Comparison of ENCODE assay signal across 11 cellular contexts in the genomic region with DNA sequence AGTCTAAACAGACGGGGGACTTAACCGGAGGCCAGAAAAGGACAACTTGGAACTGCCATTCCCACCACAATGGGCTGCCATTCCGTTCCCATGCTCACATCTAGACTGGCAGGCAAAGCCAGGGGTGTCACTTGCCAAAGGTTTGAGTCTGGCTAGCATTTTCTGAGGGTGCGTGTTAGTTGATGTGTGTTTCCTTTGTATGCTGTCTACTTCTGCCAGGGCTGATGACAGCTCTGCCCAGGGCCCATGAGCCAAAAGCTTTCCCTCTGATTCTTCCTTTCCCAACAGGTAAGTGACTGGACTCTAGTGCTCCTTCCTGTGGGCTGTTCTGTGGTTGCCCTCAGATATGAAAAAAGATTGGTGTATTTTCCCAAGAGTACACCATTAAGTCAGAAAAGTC.
A peak's percentile ranks its signal among the peaks of the same experiment; 100 is the strongest.
DNase-seq lines count a peak whose midpoint lies in the region; ATAC-seq and TF ChIP-seq lines count a peak whose summit lies in the region.
"Had no signal": no experiment of that assay in that cellular context is flagged by ENCODE, and none has a peak within 500 bp of the region (broad histone marks: within the 10 kb centered on the region; RNA-seq: fewer than 3 reads in every experiment).

No MANE protein-coding gene starts in this region.

- no peaks in the 10 kb centered on the region for H3K27me3 ChIP-seq in BE2C
- H3K27me3 ChIP-seq: colonic mucosa had no signal

- peaks cover 3% of the 10 kb centered on the region for H3K9me3 Mint-ChIP-seq in neural crest cell
- no peaks in the 10 kb centered on the region for H3K9me3 Mint-ChIP-seq in activated naive CD4-positive, alpha-beta T cell treated with anti-CD3 and anti-CD28 coated beads for 36 hours

- peaks cover 75% of the 10 kb centered on the region for H3K4me1 Mint-ChIP-seq in neural crest cell
- no peaks in the 10 kb centered on the region for H3K4me1 Mint-ChIP-seq in activated naive CD4-positive, alpha-beta T cell treated with anti-CD3 and anti-CD28 coated beads for 36 hours (ENCODE audit: low read depth)

- H3K9me3 ChIP-seq in BE2C (no peaks in the 10 kb centered on the region), SK-N-MC (ENCODE audit: low read depth, low read length) (no peaks in the 10 kb centered on the region)
- H3K9me3 ChIP-seq: colonic mucosa had no signal

- CTCF ChIA-PET in activated naive CD4-positive, alpha-beta T cell treated with anti-CD3 and anti-CD28 coated beads for 36 hours (lab: Charles Lee): no interaction called here

- intact Hi-C loops in Right ventricle myocardium inferior (cut with DNase I): no loop called here
- intact Hi-C loops in activated naive CD4-positive, alpha-beta T cell treated with anti-CD3 and anti-CD28 coated beads for 36 hours (cut with micrococcal nuclease): no loop called here

- peaks cover 29% of the 10 kb centered on the region for H3K4me1 ChIP-seq in BE2C

- H3K36me3 ChIP-seq in BE2C (no peaks in the 10 kb centered on the region), SK-N-MC (ENCODE audit: insufficient read depth, low read length) (no peaks in the 10 kb centered on the region)
- H3K36me3 ChIP-seq: colonic mucosa had no signal

- H3K27me3 Mint-ChIP-seq in neural crest cell (ENCODE audit: low read depth): no peaks in the 10 kb centered on the region
- peaks cover 4% of the 10 kb centered on the region for H3K27me3 Mint-ChIP-seq in activated naive CD4-positive, alpha-beta T cell treated with anti-CD3 and anti-CD28 coated beads for 36 hours (ENCODE audit: low read depth)

- TF ChIP-seq CTCF in BE2C (IDR thresholded peaks at IDR 0.05; ENCODE audit: low read depth, low read length) (no peak), neural crest cell (conservative IDR thresholded peaks at IDR 0.05) (no peak)

- H3K4me3 Mint-ChIP-seq in neural crest cell: peak overlapping the region; percentile 58
- H3K4me3 Mint-ChIP-seq in activated naive CD4-positive, alpha-beta T cell treated with anti-CD3 and anti-CD28 coated beads for 36 hours: no peak overlapping the region

- no peak overlapping the region for H3K27ac ChIP-seq in SK-N-MC
- H3K27ac ChIP-seq: colonic mucosa had no signal

- ATAC-seq in Right ventricle myocardium inferior: peak; percentile 80
- no peak for ATAC-seq in GM18520 (IDR thresholded peaks at IDR 0.05; ENCODE audit: unreplicated experiment)
- ATAC-seq in GM19324 (IDR thresholded peaks at IDR 0.05; ENCODE audit: low FRiP score, unreplicated experiment): no peak
- ATAC-seq in HG02678 (IDR thresholded peaks at IDR 0.05; ENCODE audit: unreplicated experiment): no peak

- H3K9ac ChIP-seq in SK-N-MC (ENCODE audit: insufficient read length): no peak overlapping the region

- DNase-seq in BE2C (peak; percentile 20), SK-N-MC (ENCODE audit: low read depth, low spot score) (no peak), Right ventricle myocardium inferior (ENCODE audit: missing footprints) (no peak), neural crest cell (ENCODE audit: low read depth, low spot score) (no peak)
- no peak for DNase-seq in activated naive CD4-positive, alpha-beta T cell treated with anti-CD3 and anti-CD28 coated beads for 36 hours
- DNase-seq: activated naive CD4-positive, alpha-beta T cell treated with Interleukin-2 at 50 U/mL for 16 hours; colonic mucosa; islet precursor cell had no signal

- peaks cover 15% of the 10 kb centered on the region for H3K36me3 Mint-ChIP-seq in neural crest cell (ENCODE audit: low read depth)
- no peaks in the 10 kb centered on the region for H3K36me3 Mint-ChIP-seq in activated naive CD4-positive, alpha-beta T cell treated with anti-CD3 and anti-CD28 coated beads for 36 hours (ENCODE audit: low read depth)

- peak overlapping the region; percentile 81 for H3K27ac Mint-ChIP-seq in neural crest cell (ENCODE audit: unreplicated experiment)
- H3K27ac Mint-ChIP-seq in activated naive CD4-positive, alpha-beta T cell treated with anti-CD3 and anti-CD28 coated beads for 36 hours: no peak overlapping the region

- H3K4me3 ChIP-seq in BE2C (ENCODE audit: low read depth, low read length) (no peak overlapping the region), SK-N-MC (peak overlapping the region; percentile 59)
- H3K4me3 ChIP-seq: colonic mucosa had no signal
